Comparison of ENCODE assay signal across 22 cellular contexts in genomic region chr1:77881099-77881498, GRCh38.
"Had no signal": no experiment of that assay in that cellular context is flagged by ENCODE, and none has a peak within 500 bp of the region (broad histone marks: within the 10 kb centered on the region; RNA-seq: fewer than 3 reads in every experiment).

No MANE protein-coding gene starts in this region.

- H3K4me2 ChIP-seq: KMS-11 had no signal

- ATAC-seq: K562 had no signal

- H3K27me3 ChIP-seq: SJSA1 had no signal

- H3K27ac ChIP-seq: HL-60, KMS-11, SJSA1, SK-N-MC had no signal

- H3K4me3 ChIP-seq: K562, SJSA1, SK-N-MC had no signal

- H3K36me3 ChIP-seq: SJSA1 had no signal

- H3K9ac ChIP-seq: KMS-11 had no signal

- H3K9me3 ChIP-seq: SJSA1 had no signal

- DNase-seq: Kasumi-1, MM.1S, NCI-H1092 treated with DMSO at 0.1 percent for 48 hours, NCI-H1436, NCI-H187, NCI-H2029, NCI-H2081 treated with DMSO at 0.1 percent for 48 hours, NCI-H2171, NCI-H226, NCI-H446, NCI-H510A, NCI-H524 treated with DMSO at 0.1 percent for 48 hours, NCI-H69, NCI-H774, Right ventricle myocardium superior, RPMI8226, SIG-M5 had no signal
